In genomic region chr13:27170221-27170520, GRCh38 we compare ENCODE assay signal across 8 cellular contexts. TPM values are rescaled to one million over a fixed set of nuclear protein-coding genes. Genes with fewer than 3 reads are reported as not detected.
DNase-seq lines count a peak whose midpoint lies in the region; ATAC-seq lines count a peak whose summit lies in the region.

No MANE protein-coding gene starts in this region.

- no peaks in the 10 kb centered on the region for H3K27me3 Mint-ChIP-seq in activated CD8-positive, alpha-beta T cell treated with anti-CD3 and anti-CD28 coated beads, Interleukin-2, amount 10 ng/mL, durations not matched to agents 7 days and 5 days (ENCODE audit: low read depth)
- no peaks in the 10 kb centered on the region for H3K27me3 Mint-ChIP-seq in stimulated activated naive CD8-positive, alpha-beta T cell treated with anti-CD3 and anti-CD28 coated beads, Interleukin-15, Interleukin-2, amounts not matched to agents 100 ng/mL and 50 ng/mL, for 24 hours

- H3K36me3 Mint-ChIP-seq in activated CD8-positive, alpha-beta T cell treated with anti-CD3 and anti-CD28 coated beads, Interleukin-2, amount 10 ng/mL, durations not matched to agents 7 days and 5 days (ENCODE audit: low read depth): peaks cover 5% of the 10 kb centered on the region
- H3K36me3 Mint-ChIP-seq in stimulated activated naive CD8-positive, alpha-beta T cell treated with anti-CD3 and anti-CD28 coated beads, Interleukin-15, Interleukin-2, amounts not matched to agents 100 ng/mL and 50 ng/mL, for 24 hours (ENCODE audit: low read depth): peaks cover 4% of the 10 kb centered on the region

- ATAC-seq in activated CD8-positive, alpha-beta T cell treated with anti-CD3 and anti-CD28 coated beads, Interleukin-2, amount 10 ng/mL, durations not matched to agents 7 days and 5 days: no peak
- ATAC-seq in GM19467 (IDR thresholded peaks at IDR 0.05; ENCODE audit: unreplicated experiment): no peak

- DNase-seq in AG08395 (ENCODE audit: low spot score): peak; percentile 52
- peak; percentile 76 for DNase-seq in HCEC 1CT
- DNase-seq in activated CD8-positive, alpha-beta T cell treated with anti-CD3 and anti-CD28 coated beads, Interleukin-2, amount 10 ng/mL, durations not matched to agents 7 days and 5 days: no peak
- DNase-seq in activated CD8-positive, alpha-beta memory T cell treated with anti-CD3 and anti-CD28 coated beads, Interleukin-2, amount 50 U/mL, for 48 hours: no peak
- no peak for DNase-seq in KBM-7

- in situ Hi-C loops in KBM-7 (cut with MboI; ENCODE audit: low pct_unique_long_range_greater_than_20kb, low sequenced_read_pairs): no loop called here

- H3K4me1 Mint-ChIP-seq in activated CD8-positive, alpha-beta T cell treated with anti-CD3 and anti-CD28 coated beads, Interleukin-2, amount 10 ng/mL, durations not matched to agents 7 days and 5 days (ENCODE audit: low read depth): peaks cover 54% of the 10 kb centered on the region
- H3K4me1 Mint-ChIP-seq in stimulated activated naive CD8-positive, alpha-beta T cell treated with anti-CD3 and anti-CD28 coated beads, Interleukin-15, Interleukin-2, amounts not matched to agents 100 ng/mL and 50 ng/mL, for 24 hours (ENCODE audit: low read depth): peaks cover 71% of the 10 kb centered on the region

- peak overlapping the region; percentile 99 for H3K4me3 Mint-ChIP-seq in activated CD8-positive, alpha-beta T cell treated with anti-CD3 and anti-CD28 coated beads, Interleukin-2, amount 10 ng/mL, durations not matched to agents 7 days and 5 days
- H3K4me3 Mint-ChIP-seq in stimulated activated naive CD8-positive, alpha-beta T cell treated with anti-CD3 and anti-CD28 coated beads, Interleukin-15, Interleukin-2, amounts not matched to agents 100 ng/mL and 50 ng/mL, for 24 hours: peak overlapping the region; percentile 90

- peak overlapping the region; percentile 95 for H3K27ac Mint-ChIP-seq in activated CD8-positive, alpha-beta T cell treated with anti-CD3 and anti-CD28 coated beads, Interleukin-2, amount 10 ng/mL, durations not matched to agents 7 days and 5 days
- peak overlapping the region; percentile 96 for H3K27ac Mint-ChIP-seq in stimulated activated naive CD8-positive, alpha-beta T cell treated with anti-CD3 and anti-CD28 coated beads, Interleukin-15, Interleukin-2, amounts not matched to agents 100 ng/mL and 50 ng/mL, for 24 hours

- CTCF ChIA-PET in activated CD8-positive, alpha-beta T cell treated with anti-CD3 and anti-CD28 coated beads, Interleukin-2, amount 10 ng/mL, durations not matched to agents 7 days and 5 days (lab: Charles Lee): interaction anchor here (0.7 to 1.5 kb wide), 7 partner anchors 14 to 198 kb away, joined by 3 to 5 read pairs (median 3); no protein-coding TSS in a partner anchor

- POLR2A ChIA-PET in activated CD8-positive, alpha-beta T cell treated with anti-CD3 and anti-CD28 coated beads, Interleukin-2, amount 10 ng/mL, durations not matched to agents 7 days and 5 days (lab: Charles Lee): interaction anchor here (0.6 to 1.9 kb wide), 10 partner anchors 9 to 87 kb away, joined by 3 to 10 read pairs (median 4); partner anchors contain the start of gene RPL21

- peak overlapping the region; percentile 86 for H3K4me3 ChIP-seq in iPS-11a (ENCODE audit: low read depth, low read length)

- no peaks in the 10 kb centered on the region for H3K9me3 Mint-ChIP-seq in activated CD8-positive, alpha-beta T cell treated with anti-CD3 and anti-CD28 coated beads, Interleukin-2, amount 10 ng/mL, durations not matched to agents 7 days and 5 days (ENCODE audit: insufficient read depth)
- H3K9me3 Mint-ChIP-seq in stimulated activated naive CD8-positive, alpha-beta T cell treated with anti-CD3 and anti-CD28 coated beads, Interleukin-15, Interleukin-2, amounts not matched to agents 100 ng/mL and 50 ng/mL, for 24 hours: no peaks in the 10 kb centered on the region

RNA-seq across cellular contexts. Expression of gene USP12, which starts 1.4 kb away (rescaled TPM):
- total RNA-seq in activated CD8-positive, alpha-beta T cell treated with anti-CD3 and anti-CD28 coated beads, Interleukin-2, amount 10 ng/mL, durations not matched to agents 7 days and 5 days: 10 to 100 TPM; 19.3 to 19.8 TPM

Comparison
In these comparisons a context has a peak if more than half of its experiments do, and no peak if none do; other contexts are left out.
1. DNase-seq: peak in AG08395 (single experiment) and HCEC 1CT (single experiment); none in activated CD8-positive, alpha-beta T cell treated with anti-CD3 and anti-CD28 coated beads, Interleukin-2, amount 10 ng/mL, durations not matched to agents 7 days and 5 days (single experiment), activated CD8-positive, alpha-beta memory T cell treated with anti-CD3 and anti-CD28 coated beads, Interleukin-2, amount 50 U/mL, for 48 hours (single experiment) and KBM-7 (single experiment).